8 cellular contexts compared by ENCODE assay signal in genomic region chr17:36242046-36242445, GRCh38. TPM values are rescaled to one million over a fixed set of nuclear protein-coding genes. Genes with fewer than 3 reads are reported as not detected.
"Had no signal": no experiment of that assay in that cellular context is flagged by ENCODE, and none has a peak within 500 bp of the region (broad histone marks: within the 10 kb centered on the region; RNA-seq: fewer than 3 reads in every experiment).

No MANE protein-coding gene starts in this region.

RNA-seq across cellular contexts. Expression of gene TBC1D3I, which starts 22.3 kb away (rescaled TPM):
- total RNA-seq: subcutaneous adipose tissue, urinary bladder had no signal

RNA-seq across cellular contexts. Expression of gene CCL4L2, which starts 31.2 kb away (rescaled TPM):
- total RNA-seq: subcutaneous adipose tissue had no signal

RNA-seq across cellular contexts. Expression of gene CCL3L1, which starts 45.5 kb away (rescaled TPM):
- total RNA-seq: suprapubic skin, testis, thyroid gland, tibial nerve, ureter, vagina had no signal
